In genomic region chr4:184860018-184860530, GRCh38 we compare ENCODE assay signal across 13 cellular contexts. TPM values are rescaled to one million over a fixed set of nuclear protein-coding genes. Genes with fewer than 3 reads are reported as not detected.
A peak's percentile ranks its signal among the peaks of the same experiment; 100 is the strongest.
DNase-seq lines count a peak whose midpoint lies in the region; ATAC-seq and TF ChIP-seq lines count a peak whose summit lies in the region.
"Had no signal": no experiment of that assay in that cellular context is flagged by ENCODE, and none has a peak within 500 bp of the region (broad histone marks: within the 10 kb centered on the region; RNA-seq: fewer than 3 reads in every experiment).

No MANE protein-coding gene starts in this region.

- WGBS in right lobe of liver (ENCODE audit: insufficient coverage, low coverage, low lambda C conversion rate, missing lambda C conversion rate): 61% methylated on average over 4 of the region's 7 CpGs

- intact Hi-C loops in right lobe of liver (cut with DNase I): no loop called here

- TF ChIP-seq POLR2A in right lobe of liver (IDR thresholded peaks at IDR 0.05): no peak

- peaks cover 0 to 20% (median 3%) of the 10 kb centered on the region in 11 experiments; a peak in 9 of 22 replicates for H3K9me3 ChIP-seq in BLaER1 treated with 17β-estradiol and CSF1 and Interleukin-3, amounts not matched to agents 10 nM and 100 nM (replicated peaks in 1 of 11)
- no peaks in the 10 kb centered on the region for H3K9me3 ChIP-seq in right lobe of liver

- H3K9ac ChIP-seq in BLaER1 treated with 17β-estradiol and CSF1 and Interleukin-3, amounts not matched to agents 10 nM and 100 nM: peak overlapping the region; percentile 74 to 83 (median 77)
- H3K9ac ChIP-seq: parathyroid adenoma had no signal

- no peaks in the 10 kb centered on the region for H4K20me1 ChIP-seq in BLaER1 treated with 17β-estradiol and CSF1 and Interleukin-3, amounts not matched to agents 10 nM and 100 nM

- peak; percentile 64 for ATAC-seq in GM19043 (IDR thresholded peaks at IDR 0.05; ENCODE audit: low read depth, unreplicated experiment)
- ATAC-seq in HG02870 (IDR thresholded peaks at IDR 0.05; ENCODE audit: unreplicated experiment): peak; percentile 64
- ATAC-seq in GM18520 (IDR thresholded peaks at IDR 0.05; ENCODE audit: unreplicated experiment): no peak
- no peak for ATAC-seq in right lobe of liver
- ATAC-seq: activated naive CD8-positive, alpha-beta T cell treated with anti-CD3 and anti-CD28 coated beads, Interleukin-2, amount 50 U/mL, for 24 hours had no signal

- no peaks in the 10 kb centered on the region for H3K36me3 ChIP-seq in BLaER1 treated with 17β-estradiol and CSF1 and Interleukin-3, amounts not matched to agents 10 nM and 100 nM
- H3K36me3 ChIP-seq in right lobe of liver: no peaks in the 10 kb centered on the region

- peak overlapping the region in 3 of 10 experiments; percentile 24 to 32 (median 30); a peak in 3 of 20 replicates for H3K4me3 ChIP-seq in BLaER1 treated with 17β-estradiol and CSF1 and Interleukin-3, amounts not matched to agents 10 nM and 100 nM
- no peak overlapping the region for H3K4me3 ChIP-seq in right lobe of liver

- no peak for TF ChIP-seq CTCF in right lobe of liver (IDR thresholded peaks at IDR 0.05)

- peak; percentile 63 to 72 for DNase-seq in NOMO-1 (lab: John Stamatoyannopoulos, UW; ENCODE audit: unreplicated experiment in 2 of 2)
- no peak for DNase-seq in NCI-H526 (lab: John Stamatoyannopoulos, UW)
- no peak for DNase-seq in activated effector memory CD4-positive, alpha-beta T cell treated with Interleukin-2 at 50 U/mL for 16 hours
- DNase-seq in right lobe of liver: no peak
- DNase-seq: activated naive CD8-positive, alpha-beta T cell treated with anti-CD3 and anti-CD28 coated beads, Interleukin-2, amount 50 U/mL, for 24 hours; KBM-7; NCI-H774 had no signal

- peaks cover 45 to 97% (median 90%) of the 10 kb centered on the region in 10 experiments for H3K4me1 ChIP-seq in BLaER1 treated with 17β-estradiol and CSF1 and Interleukin-3, amounts not matched to agents 10 nM and 100 nM
- no peaks in the 10 kb centered on the region for H3K4me1 ChIP-seq in right lobe of liver
- H3K4me1 ChIP-seq: parathyroid adenoma had no signal

- no peaks in the 10 kb centered on the region for H3K27me3 ChIP-seq in BLaER1 treated with 17β-estradiol and CSF1 and Interleukin-3, amounts not matched to agents 10 nM and 100 nM
- H3K27me3 ChIP-seq in right lobe of liver: no peaks in the 10 kb centered on the region

- peak overlapping the region; percentile 59 to 92 (median 77) for H3K4me2 ChIP-seq in BLaER1 treated with 17β-estradiol and CSF1 and Interleukin-3, amounts not matched to agents 10 nM and 100 nM

- peak overlapping the region; percentile 85 to 98 (median 96) for H3K27ac ChIP-seq in BLaER1 treated with 17β-estradiol and CSF1 and Interleukin-3, amounts not matched to agents 10 nM and 100 nM
- H3K27ac ChIP-seq in right lobe of liver: no peak overlapping the region
- H3K27ac ChIP-seq: C4-2B, parathyroid adenoma had no signal

RNA-seq across cellular contexts. Expression of gene ACSL1, which starts 34.3 kb away (rescaled TPM):
- total RNA-seq in right lobe of liver: 1,000 to 10,000 TPM in 1 of 6 experiments, 100 to 1,000 TPM in 5; 544 to 1,154 (median 743) TPM

Comparison
In these comparisons a context has a peak if more than half of its experiments do, and no peak if none do; other contexts are left out.
1. H3K27ac ChIP-seq: peak in BLaER1 treated with 17β-estradiol and CSF1 and Interleukin-3, amounts not matched to agents 10 nM and 100 nM (11 of 11); none in right lobe of liver (0 of 3).
2. ATAC-seq: peak in GM19043 (single experiment) and HG02870 (single experiment); none in GM18520 (single experiment) and right lobe of liver (0 of 4).
3. DNase-seq: peak in NOMO-1 (2 of 2); none in NCI-H526 (0 of 2), activated effector memory CD4-positive, alpha-beta T cell treated with Interleukin-2 at 50 U/mL for 16 hours (single experiment) and right lobe of liver (0 of 3).